15 cellular contexts compared by ENCODE assay signal in the genomic region with DNA sequence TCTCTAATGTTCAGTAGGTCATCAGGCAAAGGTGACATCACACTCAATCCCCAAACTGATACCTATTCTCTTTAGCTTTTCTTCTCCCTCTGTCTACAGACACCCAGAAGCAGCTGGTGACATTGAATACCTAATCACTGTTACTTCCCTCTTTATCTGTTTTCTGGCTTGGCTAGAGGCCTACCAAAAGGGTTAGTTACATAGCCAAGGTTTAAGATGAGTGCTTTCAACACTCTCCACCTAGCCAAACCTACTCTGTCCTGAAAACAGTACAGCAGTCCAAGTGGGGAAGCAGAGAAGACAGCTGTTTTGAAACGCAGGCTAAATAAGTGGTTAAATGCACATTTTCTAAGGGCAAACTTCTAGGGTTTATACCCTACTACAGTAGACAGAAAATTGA. TPM values are rescaled to one million over a fixed set of nuclear protein-coding genes. Genes with fewer than 3 reads are reported as not detected.
DNase-seq lines count a peak whose midpoint lies in the region; ATAC-seq, FAIRE-seq and TF ChIP-seq lines count a peak whose summit lies in the region.
"Had no signal": no experiment of that assay in that cellular context is flagged by ENCODE, and none has a peak within 500 bp of the region (broad histone marks: within the 10 kb centered on the region; RNA-seq: fewer than 3 reads in every experiment).

No MANE protein-coding gene starts in this region.

- CTCF ChIA-PET in H1 (lab: Charles Lee; ENCODE audit: partially characterized antibody), result interaction anchor here (0.9 to 2.3 kb wide), 3 partner anchors 211 to 389 kb away, joined by 3 to 6 read pairs (median 4); a partner anchor contains a TSS

- no peak overlapping the region for H3K23ac ChIP-seq in H1 (ENCODE audit: insufficient read length)

- DNase-seq in NCI-H2196 (lab: John Stamatoyannopoulos, UW; ENCODE audit: unreplicated experiment) (peak; percentile 5), NCI-H2196 treated with DMSO at 0.1 percent for 48 hours (lab: John Stamatoyannopoulos, UW; ENCODE audit: unreplicated experiment) (no peak), GM12891 (ENCODE audit: insufficient read length, low spot score) (no peak), H1 (ENCODE audit: low read depth in 1 of 2, low spot score in 2 of 2) (no peak), NCI-H1436 (lab: John Stamatoyannopoulos, UW) (no peak)
- DNase-seq: 8988T; AML-193; Caco-2; CD8-positive, alpha-beta memory T cell; GM23248; H7 had no signal

- no peak overlapping the region for H2BK20ac ChIP-seq in H1 (ENCODE audit: low read length)

- H3K23me2 ChIP-seq in H1 (ENCODE audit: low read depth, low read length), result no peaks in the 10 kb centered on the region

- H3K4me2 ChIP-seq in H1 (ENCODE audit: insufficient read depth in 1 of 2, low read depth in 2 of 2, low read length in 2 of 2) (no peak overlapping the region), neural cell (ENCODE audit: low read length) (no peak overlapping the region)
- H3K4me2 ChIP-seq: BLaER1 had no signal

- H3K79me2 ChIP-seq in H1 (ENCODE audit: control insufficient read depth in 1 of 2, insufficient read depth in 2 of 2, low read length in 2 of 2) (no peaks in the 10 kb centered on the region), neural cell (replicated peaks; ENCODE audit: insufficient read depth, low read length) (no peaks in the 10 kb centered on the region)

- no peaks in the 10 kb centered on the region for H3K79me1 ChIP-seq in H1 (ENCODE audit: low read depth, low read length)

- H4K20me1 ChIP-seq in H1 (replicated peaks in 1 of 2; ENCODE audit: control insufficient read depth in 1 of 2, insufficient read depth in 2 of 2, low read length in 2 of 2) (no peaks in the 10 kb centered on the region), neural cell (ENCODE audit: insufficient read depth) (no peaks in the 10 kb centered on the region)
- H4K20me1 ChIP-seq: BLaER1 had no signal

- H3K9me2 ChIP-seq in neural cell (ENCODE audit: insufficient read depth, low read length), result no peaks in the 10 kb centered on the region

- no peak for TF ChIP-seq POLR2A in GM12891 (IDR thresholded peaks at IDR 0.05; ENCODE audit: low read depth, low read length)
- no peak for TF ChIP-seq POLR2A in H1 (IDR thresholded peaks at IDR 0.05; ENCODE audit: control extremely low read depth in 1 of 2, low read depth in 2 of 2, low read length in 2 of 2)

- no peak overlapping the region for H4K91ac ChIP-seq in H1 (replicated peaks; ENCODE audit: insufficient read length, low read length)

- TF ChIP-seq CTCF in H1 (IDR thresholded peaks at IDR 0.05; ENCODE audit: control extremely low read depth in 1 of 3, insufficient read depth in 1 of 3, low read depth in 1 of 3, low read length in 3 of 3) (no peak), neural cell (IDR thresholded peaks at IDR 0.05; ENCODE audit: poor library complexity, severe bottlenecking) (no peak)

- H3K4me3 ChIP-seq in H1 (ENCODE audit: extremely low read depth in 1 of 4, insufficient read depth in 2 of 4, low read depth in 3 of 4, low read length in 4 of 4) (no peak overlapping the region), neural cell (ENCODE audit: low read length) (peak overlapping the region; percentile 27)
- H3K4me3 ChIP-seq: BLaER1, GM23248 had no signal

- no peaks in the 10 kb centered on the region for H3K36me3 ChIP-seq in H1 (ENCODE audit: control insufficient read depth in 2 of 4, insufficient read depth in 4 of 4, low read length in 3 of 4)
- no peaks in the 10 kb centered on the region for H3K36me3 ChIP-seq in neural cell (ENCODE audit: insufficient read depth, low read length)
- H3K36me3 ChIP-seq: BLaER1 had no signal

- H2AFZ ChIP-seq in H1 (ENCODE audit: low read length) (0 out of 2 replicates have a peak overlapping the region, but pooled peaks have one; percentile 38), neural cell (ENCODE audit: low read depth, low read length) (no peak overlapping the region)
- H2AFZ ChIP-seq: GM23248 had no signal

- H3K4me1 ChIP-seq in H1 (replicated peaks in 1 of 4; ENCODE audit: control insufficient read depth in 3 of 4, insufficient read depth in 4 of 4, low read length in 3 of 4), result peaks cover 0 to under 1% (median 0%) of the 10 kb centered on the region in 4 experiments; a peak in 1 of 7 replicates
- H3K4me1 ChIP-seq: BLaER1, Caco-2 had no signal

- H3K9me3 ChIP-seq in H1 (ENCODE audit: insufficient read depth in 2 of 2, low read depth in 1 of 2, low read length in 1 of 2), result no peaks in the 10 kb centered on the region
- no peaks in the 10 kb centered on the region for H3K9me3 ChIP-seq in neural cell (ENCODE audit: low read length)
- H3K9me3 ChIP-seq: BLaER1, Caco-2 had no signal

- no peak overlapping the region for H3K14ac ChIP-seq in H1 (ENCODE audit: insufficient read length)

- H3K56ac ChIP-seq in H1 (replicated peaks; ENCODE audit: insufficient read length, low read depth, low read length), result no peak overlapping the region

- no peak overlapping the region for H2BK120ac ChIP-seq in H1 (replicated peaks; ENCODE audit: low read depth, low read length)

- H3K4ac ChIP-seq in H1 (replicated peaks; ENCODE audit: insufficient read length, low read depth, low read length), result no peak overlapping the region

- TF ChIP-seq RAD21 in H1 (IDR thresholded peaks at IDR 0.05 in 1 of 2, conservative IDR thresholded peaks at IDR 0.05 in 1 of 2; ENCODE audit: low read depth in 2 of 2, low read length in 2 of 2) (no peak), neural cell (conservative IDR thresholded peaks at IDR 0.05) (no peak)

- ATAC-seq in HG03521 (IDR thresholded peaks at IDR 0.05; ENCODE audit: unreplicated experiment), result no peak

- no peak for TF ChIP-seq EP300 in H1 (IDR thresholded peaks at IDR 0.05; ENCODE audit: borderline replicate concordance in 1 of 2, low read depth in 2 of 2, low read length in 2 of 2)
- TF ChIP-seq EP300 in neural cell (conservative IDR thresholded peaks at IDR 0.05; ENCODE audit: poor library complexity, severe bottlenecking), result no peak

- no peak overlapping the region for H3K18ac ChIP-seq in H1 (ENCODE audit: extremely low read depth, low read length)

- H2AK5ac ChIP-seq in H1 (ENCODE audit: low read depth, low read length), result no peak overlapping the region

- H3K27me3 ChIP-seq in H1 (replicated peaks in 1 of 4; ENCODE audit: control insufficient read depth in 3 of 4, extremely low read depth in 1 of 4, insufficient read depth in 3 of 4, low read length in 3 of 4) (no peaks in the 10 kb centered on the region), neural cell (ENCODE audit: insufficient read depth, low read depth, low read length) (no peaks in the 10 kb centered on the region)
- H3K27me3 ChIP-seq: BLaER1 had no signal

- H2BK5ac ChIP-seq in H1 (ENCODE audit: low read depth, low read length), result no peak overlapping the region

- H2BK12ac ChIP-seq in H1 (ENCODE audit: low read depth, low read length), result no peak overlapping the region

- no peak overlapping the region for H4K5ac ChIP-seq in H1 (ENCODE audit: insufficient read length, low read depth, low read length)

- H4K8ac ChIP-seq in H1 (ENCODE audit: extremely low read depth, insufficient read depth, low read length), result no peak overlapping the region

- 0 out of 2 replicates have a peak overlapping the region, but pooled peaks have one; percentile 40 for H3K27ac ChIP-seq in H1 (ENCODE audit: low read depth, low read length)
- H3K27ac ChIP-seq in neural cell (ENCODE audit: low read length), result peak overlapping the region; percentile 68
- H3K27ac ChIP-seq: BLaER1, GM23248 had no signal

- no peak overlapping the region for H3K9ac ChIP-seq in H1 (replicated peaks in 1 of 4; ENCODE audit: extremely low read depth in 1 of 4, low read depth in 3 of 4, low read length in 3 of 4)
- no peak overlapping the region for H3K9ac ChIP-seq in neural cell (ENCODE audit: low read length)
- H3K9ac ChIP-seq: BLaER1, GM23248 had no signal

- FAIRE-seq in GM12891 (lab: Jason Lieb, UNC), result peak; percentile 41
- FAIRE-seq in H1 (lab: Jason Lieb, UNC), result no peak
- FAIRE-seq: GM18507 had no signal

- no peak overlapping the region for H2BK15ac ChIP-seq in H1 (ENCODE audit: low read length)

- POLR2A ChIA-PET in H1 (lab: Charles Lee; ENCODE audit: partially characterized antibody), result no interaction called here

- no peaks in the 10 kb centered on the region for H3F3A ChIP-seq in neural cell (ENCODE audit: insufficient read depth, low read length, poor library complexity, severe bottlenecking)

- 75% methylated on average over 1 of the region's 1 CpG; no CpG with 5 or more reads in 1 of the 2 experiments for WGBS in H1 (ENCODE audit: extremely low coverage in 1 of 2, insufficient coverage in 1 of 2, insufficient read length in 1 of 2, insufficient replicate concordance in 2 of 2, low coverage in 1 of 2, low lambda C conversion rate in 2 of 2, missing lambda C conversion rate in 1 of 2), 2 experiments

TF ChIP-seq in GM12891, 5 proteins besides CTCF, POLR2A, EP300 and RAD21 (continues in another document):
- TF ChIP-seq POLR2AphosphoS5 (IDR thresholded peaks at IDR 0.05; ENCODE audit: low read depth, low read length), result no peak

TF ChIP-seq in H1, 55 proteins besides CTCF, POLR2A, EP300 and RAD21 (continues in another document):
- TF ChIP-seq SUZ12 (IDR thresholded peaks at IDR 0.05; ENCODE audit: low read length), result no peak

RNA-seq across cellular contexts. Expression of a gene that starts 39.4 kb away (rescaled TPM):
- 2.1 TPM for polyA plus RNA-seq in GM12891 (2012; ENCODE audit: low read depth, missing spikeins)
- 34.2 and 34.7 TPM in 2 replicates for total RNA-seq in H1 (2021; fragmentation: NEBNext Ultra II Directional; extraction: Animal tissue kit (Norgen Biotek cat#: 25700))
- polyA plus RNA-seq in H1 (2011; rRNA removed) (19.5 and 31.4 TPM in 2 replicates), neural cell (38.0 and 41.0 TPM in 2 replicates)
- 20.8 TPM for polyA plus RNA-seq in H1 (2011; cell fraction: cytosol; rRNA removed)
- 26.9 TPM for polyA plus RNA-seq in H1 (2011; cell fraction: nucleus; rRNA removed)
- polyA plus RNA-seq in H1 (2012, experiment 1 of 2), result 17.2 to 27.1 TPM (median 21.8 TPM) in 4 replicates
- 2.5 TPM for polyA plus RNA-seq in H1 (2012, experiment 2 of 2)
- 25.8 TPM for polyA plus RNA-seq in H1 (2013, experiment 1 of 2)
- polyA plus RNA-seq in H1 (2013, experiment 2 of 2), result 25.9 TPM
- polyA minus RNA-seq in H1 (2011; rRNA and poly(A)+ RNA removed), result 81.7 and 139 TPM in 2 replicates
- polyA minus RNA-seq in H1 (2011; cell fraction: cytosol; rRNA and poly(A)+ RNA removed), result 28.4 TPM
- polyA minus RNA-seq in H1 (2011; cell fraction: nucleus; rRNA and poly(A)+ RNA removed), result 57.8 TPM
- 63.8 and 64.3 TPM in 2 replicates for polyA minus RNA-seq in neural cell

RNA-seq across cellular contexts. Expression of a gene that starts 47.3 kb away (rescaled TPM):
- 7.1 TPM for polyA plus RNA-seq in GM12891 (2012; ENCODE audit: low read depth, missing spikeins)
- 26.8 and 34.8 TPM in 2 replicates for total RNA-seq in H1 (2021; fragmentation: NEBNext Ultra II Directional; extraction: Animal tissue kit (Norgen Biotek cat#: 25700))
- polyA plus RNA-seq in H1 (2011; rRNA removed) (4.0 and 6.6 TPM in 2 replicates), neural cell (51.0 and 56.7 TPM in 2 replicates)
- 9.1 TPM for polyA plus RNA-seq in H1 (2011; cell fraction: cytosol; rRNA removed)
- polyA plus RNA-seq in H1 (2011; cell fraction: nucleus; rRNA removed), result 10.1 TPM
- polyA plus RNA-seq in H1 (2012, experiment 1 of 2), result 6.3 to 14.5 TPM (median 9.1 TPM) in 4 replicates
- 0.52 TPM for polyA plus RNA-seq in H1 (2012, experiment 2 of 2)
- 15.2 TPM for polyA plus RNA-seq in H1 (2013, experiment 1 of 2)
- 15.3 TPM for polyA plus RNA-seq in H1 (2013, experiment 2 of 2)
- 25.4 and 42.1 TPM in 2 replicates for polyA minus RNA-seq in H1 (2011; rRNA and poly(A)+ RNA removed)
- polyA minus RNA-seq in H1 (2011; cell fraction: cytosol; rRNA and poly(A)+ RNA removed), result 17.8 TPM
- polyA minus RNA-seq in H1 (2011; cell fraction: nucleus; rRNA and poly(A)+ RNA removed), result 69.1 TPM
- 93.0 and 107 TPM in 2 replicates for polyA minus RNA-seq in neural cell
